ENCODE assay signal across 31 cellular contexts in the genomic region with DNA sequence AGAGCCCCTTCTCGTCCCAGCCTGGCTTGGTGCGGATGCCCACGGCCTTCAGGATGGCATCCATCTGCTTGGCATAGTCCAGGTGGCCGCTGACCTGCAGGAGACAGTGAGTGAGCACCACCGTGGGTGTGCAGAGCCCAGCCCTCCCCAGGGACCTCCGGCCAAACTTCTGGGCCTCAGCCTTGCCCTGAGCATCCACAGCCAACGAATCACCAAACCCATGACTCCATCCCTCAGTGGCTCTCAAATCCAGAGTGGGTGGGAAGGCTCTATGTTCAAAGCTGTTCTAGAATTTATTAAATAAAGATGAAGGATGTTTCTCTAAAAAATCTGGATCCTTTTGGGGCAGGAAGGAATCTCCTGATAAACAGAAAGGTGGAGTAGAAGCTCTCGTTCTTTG. TPM values are rescaled to one million over a fixed set of nuclear protein-coding genes. Genes with fewer than 3 reads are reported as not detected.
"Had no signal": no experiment of that assay in that cellular context is flagged by ENCODE, and none has a peak within 500 bp of the region (broad histone marks: within the 10 kb centered on the region; RNA-seq: fewer than 3 reads in every experiment).

No MANE protein-coding gene starts in this region.

- H3K9me3 ChIP-seq: lower lobe of right lung, neutrophil, ovary, right lobe of liver, suprapubic skin, thoracic aorta, tibial artery, upper lobe of right lung had no signal

- H3K4me1 ChIP-seq: lower lobe of right lung, right lobe of liver, suprapubic skin, tibial artery, upper lobe of right lung had no signal

- ATAC-seq: left cardiac atrium; left lobe of liver; left ventricle myocardium superior; lower lobe of right lung; naive thymus-derived CD8-positive, alpha-beta T cell; right lobe of liver; stimulated activated effector memory CD8-positive, alpha-beta T cell treated with anti-CD3 and anti-CD28 coated beads, Interleukin-12 subunit alpha, Interleukin-12 subunit beta, amount 100 ng/mL, for 72 hours; upper lobe of right lung had no signal

- H3K27me3 ChIP-seq: neutrophil, ovary, right atrium auricular region, right lobe of liver, spleen, suprapubic skin, tibial artery, upper lobe of right lung had no signal

- H3K36me3 ChIP-seq: ovary, right atrium auricular region, right lobe of liver had no signal

- H3K4me3 ChIP-seq: lower lobe of right lung, ovary, right atrium auricular region, right lobe of liver, skin epidermis, spleen, suprapubic skin, thoracic aorta, tibial artery, upper lobe of right lung had no signal

- DNase-seq: hippocampal formation; kidney glomerular epithelial cell; left cardiac atrium; left ventricle myocardium superior; lower lobe of right lung; mammary epithelial cell; mesenchymal stem cell; occipital lobe; ovary; right lobe of liver; spleen; stimulated activated CD4-positive, alpha-beta T cell treated with anti-CD3 and anti-CD28 coated beads, Interleukin-4, amount 100 ng/mL, for 24 hours; stimulated activated naive CD4-positive, alpha-beta T cell; tibial artery; trophoblast cell; upper lobe of right lung had no signal

- H3K27ac ChIP-seq: lower lobe of right lung, neutrophil, ovary, right atrium auricular region, right lobe of liver, spleen, suprapubic skin, thoracic aorta, tibial artery, upper lobe of right lung had no signal

RNA-seq across cellular contexts. Expression of a gene that starts 18.7 kb away (rescaled TPM):
- total RNA-seq: left cardiac atrium; left lobe of liver; left ventricle myocardium superior; lower lobe of right lung; mammary epithelial cell; mucosa of gallbladder; naive thymus-derived CD8-positive, alpha-beta T cell; neural crest cell; ovary; progenitor cell of endocrine pancreas; pulmonary artery endothelial cell; renal cortical epithelial cell; right atrium auricular region; right lobe of liver; subcutaneous adipose tissue; upper lobe of right lung had no signal
- polyA plus RNA-seq: keratinocyte, mammary epithelial cell, ovary had no signal
